ENCODE assay signal across 17 cellular contexts in genomic region chr19:47421844-47422395, GRCh38. TPM values are rescaled to one million over a fixed set of nuclear protein-coding genes. Genes with fewer than 3 reads are reported as not detected.
DNase-seq lines count a peak whose midpoint lies in the region; ATAC-seq and TF ChIP-seq lines count a peak whose summit lies in the region.
"Had no signal": no experiment of that assay in that cellular context is flagged by ENCODE, and none has a peak within 500 bp of the region (broad histone marks: within the 10 kb centered on the region; RNA-seq: fewer than 3 reads in every experiment).

No MANE protein-coding gene starts in this region.

- no peak overlapping the region for H3K14ac ChIP-seq in mesenchymal stem cell (ENCODE audit: low read length in 2 of 2)

- H2BK12ac ChIP-seq in mesenchymal stem cell (ENCODE audit: low read length in 2 of 2), result no peak overlapping the region

- H2BK120ac ChIP-seq in mesenchymal stem cell (ENCODE audit: low read depth, low read length), result no peak overlapping the region

- no peak for TF ChIP-seq CTCF in BE2C (IDR thresholded peaks at IDR 0.05; ENCODE audit: low read depth, low read length)
- no peak for TF ChIP-seq CTCF in HEK293 (tag by site-specific recombination; IDR thresholded peaks at IDR 0.05)
- no peak for TF ChIP-seq CTCF in SK-N-SH (IDR thresholded peaks at IDR 0.05)

- CTCF ChIA-PET in HEK293 (lab: Yijun Ruan, JAX), result no interaction called here
- CTCF ChIA-PET in SK-N-SH (lab: Yijun Ruan, JAX), result no interaction called here

- POLR2A ChIA-PET in HEK293 (lab: Yijun Ruan, JAX) (no interaction called here), SK-N-SH (lab: Yijun Ruan, JAX) (no interaction called here)

- H2AFZ ChIP-seq in SK-N-SH (ENCODE audit: low read depth) (peak overlapping the region; percentile 41; the same call in 1 of the 2 replicates), mesenchymal stem cell (ENCODE audit: low read depth, low read length) (no peak overlapping the region)

- H3K36me3 ChIP-seq in BE2C, result no peaks in the 10 kb centered on the region
- no peaks in the 10 kb centered on the region for H3K36me3 ChIP-seq in HEK293 (ENCODE audit: control insufficient read depth in 2 of 2, insufficient read depth in 1 of 2, low read length in 2 of 2)
- H3K36me3 ChIP-seq in SK-N-SH (replicated peaks in 1 of 2; ENCODE audit: control insufficient read depth in 1 of 2, insufficient read depth in 2 of 2, low read length in 1 of 2), result no peaks in the 10 kb centered on the region
- no peaks in the 10 kb centered on the region for H3K36me3 ChIP-seq in mesenchymal stem cell (ENCODE audit: control insufficient read depth in 1 of 2, insufficient read depth in 2 of 2, low read depth in 1 of 2, low read length in 2 of 2)

- DNase-seq in BE2C, result peak; percentile 86
- peak; percentile 90 for DNase-seq in SK-N-SH
- no peak for DNase-seq in mesenchymal stem cell
- no peak for DNase-seq in HuH-7.5 (ENCODE audit: low spot score)
- DNase-seq in left colon, result no peak
- DNase-seq: activated CD4-positive, alpha-beta T cell treated with anti-CD3 and anti-CD28 coated beads for 1 hour; activated gamma-delta T cell treated with Interleukin-2 at 50 U/mL for 16 hours; GOT3; kidney glomerular epithelial cell; nucleus accumbens; stimulated activated CD4-positive, alpha-beta T cell treated with anti-CD3 and anti-CD28 coated beads, Interleukin-2, amount 100 ng/mL, for 24 hours; stimulated activated naive B cell treated with anti-CD40 and anti-IgM and Interleukin-4, amounts not matched to agents 10 μg/mL and 1 μg/mL and 100 μg/mL, for 72 hours had no signal

- WGBS in SK-N-SH (ENCODE audit: low lambda C conversion rate), result 14% methylated on average over 29 of the region's 31 CpGs
- 1% methylated on average over 31 of the region's 31 CpGs for WGBS in mesenchymal stem cell

- H3K9ac ChIP-seq in SK-N-SH (0 out of 2 replicates have a peak overlapping the region, but pooled peaks have one; percentile 21), mesenchymal stem cell (ENCODE audit: low read length) (no peak overlapping the region)
- H3K9ac ChIP-seq: KMS-11 had no signal

- H2BK15ac ChIP-seq in mesenchymal stem cell (ENCODE audit: low read depth, poor library complexity, severe bottlenecking), result peak overlapping the region; percentile 62

- no peak overlapping the region for H2BK5ac ChIP-seq in mesenchymal stem cell (ENCODE audit: low read depth, low read length, poor library complexity, severe bottlenecking)

- H4K20me1 ChIP-seq in SK-N-SH (ENCODE audit: insufficient read depth), result peaks cover 16% of the 10 kb centered on the region

- H3K27ac ChIP-seq in HEK293 (ENCODE audit: extremely low read depth, low read depth, low read length) (peak overlapping the region; percentile 16; the same call in 1 of the 2 replicates), SK-N-SH (ENCODE audit: low read depth in 2 of 2, low read length in 1 of 2) (0 out of 4 replicates have a peak overlapping the region, but pooled peaks of 1 of the 2 experiments have one; percentile 51), mesenchymal stem cell (ENCODE audit: low read length, poor library complexity, severe bottlenecking) (no peak overlapping the region)
- H3K27ac ChIP-seq: KMS-11, SK-N-MC had no signal

- peaks cover 8% of the 10 kb centered on the region for H3F3A ChIP-seq in SK-N-SH (replicated peaks; ENCODE audit: insufficient read depth)

- no peaks in the 10 kb centered on the region for H3K9me3 ChIP-seq in BE2C
- H3K9me3 ChIP-seq in HEK293 (ENCODE audit: control insufficient read depth, insufficient read depth, low read depth, low read length), result no peaks in the 10 kb centered on the region
- no peaks in the 10 kb centered on the region for H3K9me3 ChIP-seq in SK-N-SH
- H3K9me3 ChIP-seq in mesenchymal stem cell (ENCODE audit: control insufficient read depth, low read length), result no peaks in the 10 kb centered on the region

- peaks cover 11% of the 10 kb centered on the region for H3K4me1 ChIP-seq in BE2C
- H3K4me1 ChIP-seq in HEK293 (ENCODE audit: control insufficient read depth, insufficient read depth, low read length), result peaks cover 9% of the 10 kb centered on the region
- peaks cover 26 to 37% of the 10 kb centered on the region in 2 experiments; a peak in 3 of 4 replicates for H3K4me1 ChIP-seq in SK-N-SH (ENCODE audit: control insufficient read depth in 1 of 2, insufficient read depth in 2 of 2, low read depth in 1 of 2, low read length in 1 of 2)
- peaks cover 15% of the 10 kb centered on the region for H3K4me1 ChIP-seq in mesenchymal stem cell (ENCODE audit: control insufficient read depth, insufficient read depth, low read depth, low read length)

- no peak overlapping the region for H2AK5ac ChIP-seq in mesenchymal stem cell (ENCODE audit: low read length, severe bottlenecking)

- ATAC-seq in HG03354 (IDR thresholded peaks at IDR 0.05; ENCODE audit: poor library complexity, severe bottlenecking, unreplicated experiment), result no peak
- no peak for ATAC-seq in left colon
- ATAC-seq in HG03175 (IDR thresholded peaks at IDR 0.05; ENCODE audit: unreplicated experiment), result no peak

- H3K4me2 ChIP-seq in SK-N-SH, result peak overlapping the region; percentile 73
- no peak overlapping the region for H3K4me2 ChIP-seq in mesenchymal stem cell (ENCODE audit: low read length, poor library complexity, severe bottlenecking)
- H3K4me2 ChIP-seq: KMS-11 had no signal

- H3K23ac ChIP-seq in mesenchymal stem cell (ENCODE audit: low read length in 2 of 2), result peak overlapping the region in 1 of 2 experiments; percentile 16

- no peak for TF ChIP-seq EP300 in SK-N-SH (IDR thresholded peaks at IDR 0.05; ENCODE audit: borderline replicate concordance in 1 of 2, low read depth in 1 of 2, low read length in 1 of 2)

- no peaks in the 10 kb centered on the region for H3K79me1 ChIP-seq in mesenchymal stem cell (replicated peaks; ENCODE audit: low read length, poor library complexity, severe bottlenecking)

- no peak overlapping the region for H4K8ac ChIP-seq in mesenchymal stem cell (ENCODE audit: low read length)

- H3K27me3 ChIP-seq in BE2C (peaks cover 26% of the 10 kb centered on the region), SK-N-SH (ENCODE audit: insufficient read depth) (no peaks in the 10 kb centered on the region), mesenchymal stem cell (ENCODE audit: control insufficient read depth in 1 of 2, insufficient read depth in 1 of 2, low read length in 2 of 2) (peaks cover 76 to 79% of the 10 kb centered on the region in 2 experiments)

- no peak overlapping the region for H3K18ac ChIP-seq in mesenchymal stem cell (ENCODE audit: low read depth in 1 of 2, low read length in 2 of 2)

- peaks cover 21% of the 10 kb centered on the region for H3K79me2 ChIP-seq in SK-N-SH (ENCODE audit: insufficient read depth)

- H3K9me2 ChIP-seq in SK-N-SH, result no peaks in the 10 kb centered on the region

- intact Hi-C loops in left colon (cut with DNase I, micrococcal nuclease), result loop anchor here in 1 of 2 donors (10.0 kb wide), 1 partner anchor 127 kb away; no protein-coding TSS in a partner anchor

- H3K4ac ChIP-seq in mesenchymal stem cell (ENCODE audit: low read depth in 1 of 2, low read length in 2 of 2), result no peak overlapping the region

- H3K4me3 ChIP-seq in BE2C (ENCODE audit: low read depth, low read length), result peak overlapping the region; percentile 22
- H3K4me3 ChIP-seq in HEK293 (ENCODE audit: low read depth, low read length), result peak overlapping the region; percentile 5; the same call in 1 of the 2 replicates
- 0 out of 4 replicates have a peak overlapping the region, but pooled peaks of 1 of the 2 experiments have one; percentile 3 for H3K4me3 ChIP-seq in SK-N-SH (ENCODE audit: low read depth in 2 of 2, low read length in 1 of 2)
- no peak overlapping the region for H3K4me3 ChIP-seq in mesenchymal stem cell (ENCODE audit: insufficient read depth in 1 of 2, low read depth in 1 of 2, low read length in 2 of 2)
- H3K4me3 ChIP-seq: SK-N-MC had no signal

- H4K91ac ChIP-seq in mesenchymal stem cell (ENCODE audit: low read length), result no peak overlapping the region

- TF ChIP-seq RAD21 in SK-N-SH (IDR thresholded peaks at IDR 0.05; ENCODE audit: low read length), result no peak

TF ChIP-seq in HEK293, 187 proteins besides CTCF, POLR2A, EP300 and RAD21 (continues in another document):
- 0 out of 2 replicates have a peak, but pooled peaks have one; percentile 40 for TF ChIP-seq ZBTB48 (tag by site-specific recombination; IDR thresholded peaks at IDR 0.05)
- TF ChIP-seq YY1 (tag by site-specific recombination; IDR thresholded peaks at IDR 0.05), result no peak
- no peak for TF ChIP-seq FEZF1 (tag by site-specific recombination; IDR thresholded peaks at IDR 0.05)
- TF ChIP-seq ZNF560 (tag by site-specific recombination; IDR thresholded peaks at IDR 0.05; ENCODE audit: borderline replicate concordance), result no peak
- no peak for TF ChIP-seq GLI2 (tag by site-specific recombination; IDR thresholded peaks at IDR 0.05; ENCODE audit: borderline replicate concordance, low read depth)
- TF ChIP-seq ZNF585B (tag by site-specific recombination; IDR thresholded peaks at IDR 0.05), result no peak
- no peak for TF ChIP-seq ZNF510 (tag by site-specific recombination; IDR thresholded peaks at IDR 0.05; ENCODE audit: insufficient replicate concordance)

TF ChIP-seq in SK-N-SH, 30 proteins besides CTCF, POLR2A, EP300 and RAD21 (continues in another document):
- TF ChIP-seq NFIC (IDR thresholded peaks at IDR 0.05; ENCODE audit: borderline replicate concordance) (no peak; the same call in 1 of the 2 replicates), TAF1 (IDR thresholded peaks at IDR 0.05; ENCODE audit: borderline replicate concordance, low read depth, low read length) (no peak), PBX3 (IDR thresholded peaks at IDR 0.05) (peak; percentile 84)

RNA-seq across cellular contexts. Expression of gene MEIS3, which starts 2.6 kb away (rescaled TPM):
- 67.1 TPM for polyA plus RNA-seq in BE2C (2012; ENCODE audit: insufficient read depth, insufficient read length, low read depth)
- polyA plus RNA-seq in SK-N-SH (2012; rRNA removed), result 61.0 and 69.8 TPM in 2 replicates
- polyA plus RNA-seq in SK-N-SH (2012; cell fraction: cytosol; rRNA removed), result 34.6 and 50.3 TPM in 2 replicates
- polyA plus RNA-seq in SK-N-SH (2012; cell fraction: nucleus; rRNA removed), result 160 and 191 TPM in 2 replicates
- 44.6 TPM for polyA plus RNA-seq in mesenchymal stem cell (2013, experiment 1 of 2)
- polyA plus RNA-seq in mesenchymal stem cell (2013, experiment 2 of 2), result 40.4 TPM
- total RNA-seq in left colon, result 1 to 10 TPM; 2.5 to 2.7 TPM

RNA-seq across cellular contexts. Expression of gene SLC8A2, which starts 49.8 kb away (rescaled TPM):
- 1.8 TPM for polyA plus RNA-seq in BE2C (2012; ENCODE audit: insufficient read depth, insufficient read length, low read depth)
- 0.29 and 0.58 TPM in 2 replicates for polyA plus RNA-seq in SK-N-SH (2012; rRNA removed)
- 0.26 and 0.45 TPM in 2 replicates for polyA plus RNA-seq in SK-N-SH (2012; cell fraction: cytosol; rRNA removed)
- 0.56 and 0.79 TPM in 2 replicates for polyA plus RNA-seq in SK-N-SH (2012; cell fraction: nucleus; rRNA removed)
- polyA plus RNA-seq in mesenchymal stem cell (2013, experiment 1 of 2), result 0.06 TPM
- 0.07 TPM for polyA plus RNA-seq in mesenchymal stem cell (2013, experiment 2 of 2)
- total RNA-seq in left colon, result 1 to 10 TPM in 1 of 2 donors, under 1 TPM in 1; 0.09 to 2.2 TPM

Comparison
In these comparisons a context has a peak if more than half of its experiments do, and no peak if none do; other contexts are left out.
1. DNase-seq: peak in BE2C (single experiment) and SK-N-SH (single experiment); none in mesenchymal stem cell (single experiment), HuH-7.5 (single experiment) and left colon (0 of 2).
2. H3K4me3 ChIP-seq: peak in BE2C (single experiment) and HEK293 (single experiment); none in mesenchymal stem cell (0 of 2).